Comparison of ENCODE assay signal across 15 cellular contexts in the genomic region with DNA sequence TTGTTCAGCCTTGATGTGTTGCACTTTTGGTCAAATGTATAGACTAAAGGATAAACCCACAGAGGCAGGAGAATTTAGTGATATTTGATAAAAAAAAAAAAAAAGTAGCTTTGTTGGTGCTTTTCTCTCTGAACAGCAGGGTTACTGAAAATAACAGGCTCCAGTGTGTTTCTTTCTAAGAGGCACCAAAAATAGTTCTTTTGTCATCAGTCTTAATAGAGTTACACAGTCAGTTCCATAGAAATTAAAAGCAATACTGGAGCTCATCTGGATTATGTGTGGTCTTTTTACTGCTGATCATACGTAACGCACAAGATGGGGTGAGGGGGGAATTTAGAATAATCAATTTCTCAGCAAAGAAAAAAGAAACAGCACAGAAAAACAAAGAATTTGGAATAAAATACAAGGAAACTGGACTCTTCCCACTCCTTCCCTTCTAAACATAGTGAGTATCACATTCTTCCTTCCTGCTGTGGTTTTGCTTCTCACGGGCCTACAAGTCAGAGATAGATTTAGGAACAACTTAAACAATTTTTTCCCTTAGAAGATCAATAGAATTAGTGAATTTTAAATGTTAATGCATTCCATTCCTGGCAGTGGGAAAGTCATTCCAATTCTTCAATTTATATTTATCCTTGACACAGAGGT.
DNase-seq lines count a peak whose midpoint lies in the region; ATAC-seq, FAIRE-seq and TF ChIP-seq lines count a peak whose summit lies in the region.
"Had no signal": no experiment of that assay in that cellular context is flagged by ENCODE, and none has a peak within 500 bp of the region (broad histone marks: within the 10 kb centered on the region; RNA-seq: fewer than 3 reads in every experiment).

No MANE protein-coding gene starts in this region.

- H3K4me3 ChIP-seq in IMR-90 (ENCODE audit: insufficient read depth, low read depth, low read length) (no peak overlapping the region), astrocyte of the spinal cord (ENCODE audit: low read depth, low read length) (no peak overlapping the region), skeletal muscle satellite cell (ENCODE audit: low read length) (no peak overlapping the region), SK-N-SH (ENCODE audit: low read depth in 2 of 2, low read length in 1 of 2) (no peak overlapping the region)

- CTCF ChIA-PET in IMR-90 (lab: Yijun Ruan, JAX) (interaction anchor here (0.6 to 1.4 kb wide), 5 partner anchors 10 to 347 kb away, joined by 3 to 9 read pairs (median 4); no protein-coding TSS in a partner anchor), SK-N-SH (lab: Yijun Ruan, JAX) (interaction anchor here (0.7 kb wide), 1 partner anchor 8 kb away, joined by 3 read pairs; no protein-coding TSS in a partner anchor)

- no peak overlapping the region for H3K56ac ChIP-seq in IMR-90 (ENCODE audit: extremely low read depth, insufficient read depth, low read length)

- H3K14ac ChIP-seq in IMR-90 (replicated peaks; ENCODE audit: low read depth, low read length), result no peak overlapping the region

- no peak for TF ChIP-seq EP300 in SK-N-SH (IDR thresholded peaks at IDR 0.05; ENCODE audit: borderline replicate concordance in 1 of 2, low read depth in 1 of 2, low read length in 1 of 2)

- H3F3A ChIP-seq in SK-N-SH (replicated peaks; ENCODE audit: insufficient read depth), result peaks cover 10% of the 10 kb centered on the region

- H2BK120ac ChIP-seq in IMR-90 (ENCODE audit: low read depth, low read length), result no peak overlapping the region

- H2BK5ac ChIP-seq in IMR-90 (ENCODE audit: low read depth, low read length, poor library complexity, severe bottlenecking), result no peak overlapping the region

- TF ChIP-seq POLR2A in IMR-90 (IDR thresholded peaks at IDR 0.05; ENCODE audit: low read depth, low read length), result no peak

- no peak overlapping the region for H2BK20ac ChIP-seq in IMR-90 (ENCODE audit: low read depth, low read length)

- no peak overlapping the region for H3K9ac ChIP-seq in IMR-90 (ENCODE audit: low read depth, low read length)
- peak overlapping the region; percentile 38 for H3K9ac ChIP-seq in skeletal muscle satellite cell (ENCODE audit: low read depth, low read length)
- H3K9ac ChIP-seq in SK-N-SH, result no peak overlapping the region

- DNase-seq in IMR-90 (peak; percentile 41), astrocyte of the spinal cord (ENCODE audit: low read depth, low spot score) (peak; percentile 63), SK-N-SH (no peak), HUDEP-2 (lab: John Stamatoyannopoulos, UW; ENCODE audit: unreplicated experiment in 76 of 76) (no peak), NCI-H748 (lab: John Stamatoyannopoulos, UW; ENCODE audit: unreplicated experiment) (no peak)
- DNase-seq: C1 segment of cervical spinal cord, DMS153, NCI-H345, NCI-H69, PC-3 had no signal

- no peak overlapping the region for H3K4ac ChIP-seq in IMR-90 (ENCODE audit: low read depth, low read length)

- H4K8ac ChIP-seq in IMR-90 (ENCODE audit: low read depth in 2 of 2, low read length in 2 of 2), result no peak overlapping the region

- H2AFZ ChIP-seq in IMR-90 (replicated peaks; ENCODE audit: low read length, poor library complexity) (no peak overlapping the region), SK-N-SH (ENCODE audit: low read depth) (no peak overlapping the region)

- no peak overlapping the region for H2AK9ac ChIP-seq in IMR-90 (replicated peaks; ENCODE audit: low read depth, low read length, poor library complexity)

- in situ Hi-C loops in IMR-90 (cut with MboI; ENCODE audit: low sequenced_read_pairs), result no loop called here
- in situ Hi-C loops in astrocyte of the spinal cord (cut with HindIII; ENCODE audit: low sequenced_read_pairs), result no loop called here

- no TSS peak for BruUV-seq in IMR-90 (replicated peaks; lab: Mats Ljungman, UMichigan)

- H3K4me1 ChIP-seq in IMR-90 (ENCODE audit: control insufficient read depth, insufficient read depth, low read length) (peaks cover 4% of the 10 kb centered on the region; the same call in 1 of the 2 replicates), skeletal muscle satellite cell (ENCODE audit: control insufficient read depth, insufficient read depth, low read length) (peaks cover 26% of the 10 kb centered on the region), SK-N-SH (ENCODE audit: control insufficient read depth in 1 of 2, insufficient read depth in 2 of 2, low read depth in 1 of 2, low read length in 1 of 2) (peaks cover 3 to 15% of the 10 kb centered on the region in 2 experiments; a peak in 2 of 4 replicates)

- POLR2A ChIA-PET in IMR-90 (lab: Charles Lee; ENCODE audit: unreplicated experiment), result interaction anchor here (0.6 kb wide), 1 partner anchor 130 kb away, joined by 4 read pairs; no protein-coding TSS in a partner anchor
- POLR2A ChIA-PET in SK-N-SH (lab: Yijun Ruan, JAX), result no interaction called here

- no peak overlapping the region for H4K5ac ChIP-seq in IMR-90 (ENCODE audit: low read depth, low read length)

- dilution Hi-C loops in IMR-90 (cut with HindIII; ENCODE audit: low sequenced_read_pairs, unreplicated experiment), result no loop called here

- H3K36me3 ChIP-seq in IMR-90 (ENCODE audit: control insufficient read depth, insufficient read depth, low read length), result no peaks in the 10 kb centered on the region
- no peaks in the 10 kb centered on the region for H3K36me3 ChIP-seq in skeletal muscle satellite cell (ENCODE audit: insufficient read depth, low read length)
- H3K36me3 ChIP-seq in SK-N-SH (replicated peaks in 1 of 2; ENCODE audit: control insufficient read depth in 1 of 2, insufficient read depth in 2 of 2, low read length in 1 of 2), result no peaks in the 10 kb centered on the region

- H3K4me2 ChIP-seq in IMR-90 (ENCODE audit: low read depth, low read length) (no peak overlapping the region), skeletal muscle satellite cell (ENCODE audit: low read length) (no peak overlapping the region), SK-N-SH (no peak overlapping the region)

- TF ChIP-seq RAD21 in IMR-90 (IDR thresholded peaks at IDR 0.05; ENCODE audit: low read length) (no peak), SK-N-SH (IDR thresholded peaks at IDR 0.05; ENCODE audit: low read length) (no peak)

- H3K27me3 ChIP-seq in IMR-90 (ENCODE audit: control insufficient read depth, insufficient read depth, low read length), result no peaks in the 10 kb centered on the region
- no peaks in the 10 kb centered on the region for H3K27me3 ChIP-seq in skeletal muscle satellite cell (ENCODE audit: control insufficient read depth, insufficient read depth, low read length)
- no peaks in the 10 kb centered on the region for H3K27me3 ChIP-seq in SK-N-SH (ENCODE audit: insufficient read depth)

- peak; percentile 45 for FAIRE-seq in islet of Langerhans (lab: Jason Lieb, UNC)
- FAIRE-seq: GM18507 had no signal

- H4K20me1 ChIP-seq in IMR-90 (ENCODE audit: insufficient read depth, low read length) (no peaks in the 10 kb centered on the region), SK-N-SH (ENCODE audit: insufficient read depth) (no peaks in the 10 kb centered on the region)

- ATAC-seq in IMR-90 (ENCODE audit: low read depth), result no peak
- ATAC-seq: HCT116, PC-3, SK-N-SH treated with all-trans-retinoic acid at 6 μM for 48 hours had no signal

- no CpG with 5 or more reads among the region's 3 CpGs for WGBS in IMR-90 (ENCODE audit: extremely low coverage in 2 of 2, insufficient read length in 1 of 2), 2 experiments
- WGBS in SK-N-SH (ENCODE audit: low lambda C conversion rate), result 98% methylated on average over 3 of the region's 3 CpGs

- TF ChIP-seq CTCF in IMR-90 (conservative IDR thresholded peaks at IDR 0.05; ENCODE audit: low read depth, low read length), result no peak
- TF ChIP-seq CTCF in astrocyte of the spinal cord (IDR thresholded peaks at IDR 0.05; ENCODE audit: low read depth, low read length), result no peak
- no peak for TF ChIP-seq CTCF in SK-N-SH (IDR thresholded peaks at IDR 0.05)

- H3K27ac ChIP-seq in IMR-90 (ENCODE audit: insufficient read depth, low read length) (no peak overlapping the region), SK-N-SH (ENCODE audit: low read depth in 2 of 2, low read length in 1 of 2) (peak overlapping the region in 1 of 2 experiments; percentile 43; a peak in 1 of 4 replicates)

- 0 out of 2 replicates have a peak, but pooled peaks cover 2% of the 10 kb centered on the region for H3K9me1 ChIP-seq in IMR-90 (ENCODE audit: insufficient read depth, low read length)

- H3K18ac ChIP-seq in IMR-90 (ENCODE audit: low read depth, low read length), result no peak overlapping the region

- intact Hi-C loops in IMR-90 (cut with micrococcal nuclease), result no loop called here

- no peaks in the 10 kb centered on the region for H3K9me2 ChIP-seq in SK-N-SH

- H3K79me2 ChIP-seq in SK-N-SH (ENCODE audit: insufficient read depth), result no peaks in the 10 kb centered on the region

- no peaks in the 10 kb centered on the region for H3K79me1 ChIP-seq in IMR-90 (ENCODE audit: low read depth in 1 of 2, low read length in 2 of 2)

- no peak overlapping the region for H3K23ac ChIP-seq in IMR-90 (ENCODE audit: low read depth, low read length)

- no peaks in the 10 kb centered on the region for H3K9me3 ChIP-seq in IMR-90 (ENCODE audit: control insufficient read depth, insufficient read depth, low read length)
- no peaks in the 10 kb centered on the region for H3K9me3 ChIP-seq in skeletal muscle satellite cell (replicated peaks; ENCODE audit: low read length)
- H3K9me3 ChIP-seq in SK-N-SH, result no peaks in the 10 kb centered on the region

- no peak overlapping the region for H2BK15ac ChIP-seq in IMR-90 (ENCODE audit: low read depth, low read length)

- H4K91ac ChIP-seq in IMR-90 (ENCODE audit: insufficient read depth, low read depth, low read length), result no peak overlapping the region

- H2AK5ac ChIP-seq in IMR-90 (ENCODE audit: low read depth, low read length), result no peak overlapping the region

TF ChIP-seq in IMR-90, 13 proteins besides CTCF, POLR2A, EP300 and RAD21:
- no peak for TF ChIP-seq RCOR1 (IDR thresholded peaks at IDR 0.05; ENCODE audit: insufficient replicate concordance, low read length)
- no peak for TF ChIP-seq CHD1 (IDR thresholded peaks at IDR 0.05; ENCODE audit: low read depth, low read length)
- TF ChIP-seq MAZ (IDR thresholded peaks at IDR 0.05; ENCODE audit: borderline replicate concordance, low read depth, low read length), result no peak

TF ChIP-seq in SK-N-SH, 30 proteins besides CTCF, POLR2A, EP300 and RAD21 (continues in another document):
- TF ChIP-seq TAF1 (IDR thresholded peaks at IDR 0.05; ENCODE audit: borderline replicate concordance, low read depth, low read length) (no peak), CHD2 (IDR thresholded peaks at IDR 0.05; ENCODE audit: low read length, partially characterized antibody) (no peak)
- TF ChIP-seq, protein P1, sequence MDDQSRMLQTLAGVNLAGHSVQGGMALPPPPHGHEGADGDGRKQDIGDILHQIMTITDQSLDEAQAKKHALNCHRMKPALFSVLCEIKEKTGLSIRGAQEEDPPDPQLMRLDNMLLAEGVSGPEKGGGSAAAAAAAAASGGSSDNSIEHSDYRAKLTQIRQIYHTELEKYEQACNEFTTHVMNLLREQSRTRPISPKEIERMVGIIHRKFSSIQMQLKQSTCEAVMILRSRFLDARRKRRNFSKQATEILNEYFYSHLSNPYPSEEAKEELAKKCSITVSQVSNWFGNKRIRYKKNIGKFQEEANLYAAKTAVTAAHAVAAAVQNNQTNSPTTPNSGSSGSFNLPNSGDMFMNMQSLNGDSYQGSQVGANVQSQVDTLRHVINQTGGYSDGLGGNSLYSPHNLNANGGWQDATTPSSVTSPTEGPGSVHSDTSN (IDR thresholded peaks at IDR 0.05), result no peak

Comparison
In these comparisons a context has a peak if more than half of its experiments do, and no peak if none do; other contexts are left out.
1. DNase-seq: peak in IMR-90 (single experiment) and astrocyte of the spinal cord (single experiment); none in SK-N-SH (single experiment), HUDEP-2 (0 of 76) and NCI-H748 (single experiment).